ENCODE assay signal across 28 cellular contexts in the genomic region with DNA sequence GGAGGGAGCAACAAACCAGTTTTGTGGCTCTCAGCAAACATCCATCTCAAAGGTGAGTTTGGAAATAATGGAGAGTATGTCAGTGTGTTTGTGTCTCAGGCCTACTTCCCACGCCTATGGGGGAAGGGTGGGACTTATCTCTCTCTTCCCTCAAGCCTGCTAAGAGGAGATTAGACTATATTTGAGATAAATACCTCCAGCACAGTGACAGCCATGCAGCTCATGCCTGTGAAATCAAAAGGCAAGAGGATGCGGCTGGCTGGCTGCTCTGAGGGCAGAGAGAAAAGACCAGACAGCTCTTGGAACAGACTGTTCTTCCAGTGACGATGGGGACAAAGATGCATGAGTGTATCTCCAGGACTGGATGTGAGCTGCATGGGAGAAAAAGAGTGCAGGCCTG.
"Had no signal": no experiment of that assay in that cellular context is flagged by ENCODE, and none has a peak within 500 bp of the region (broad histone marks: within the 10 kb centered on the region; RNA-seq: fewer than 3 reads in every experiment).

No MANE protein-coding gene starts in this region.

- ATAC-seq: activated CD4-positive, alpha-beta T cell treated with anti-CD3 and anti-CD28 coated beads for 36 hours; activated CD8-positive, alpha-beta memory T cell treated with anti-CD3 and anti-CD28 coated beads, Interleukin-2, amount 10 ng/mL, durations not matched to agents 7 days and 5 days; activated CD8-positive, alpha-beta T cell treated with anti-CD3 and anti-CD28 coated beads, Interleukin-2, amount 10 ng/mL, durations not matched to agents 7 days and 5 days; activated naive CD4-positive, alpha-beta T cell treated with anti-CD3 and anti-CD28 coated beads, Interleukin-2, amount 50 U/mL, for 72 hours; gastroesophageal sphincter; left colon; naive thymus-derived CD4-positive, alpha-beta T cell; upper lobe of right lung had no signal

- H3K9me3 Mint-ChIP-seq: activated naive CD4-positive, alpha-beta T cell treated with anti-CD3 and anti-CD28 coated beads, Interleukin-2, amount 50 U/mL, for 72 hours; activated T-helper 2 cell treated with anti-CD3 and anti-CD28 coated beads, Interferon-gamma antibody, Interleukin-2, Interleukin-4, amounts not matched to agents 10 μg/mL and 5 μg/mL and 100 μg/mL, durations not matched to agents 14 hours and 24 hours and 36 hours; mesothelial cell of epicardium had no signal

- DNase-seq: activated CD4-positive, alpha-beta T cell treated with anti-CD3 and anti-CD28 coated beads for 36 hours; activated CD4-positive, CD25-positive, alpha-beta regulatory T cell; activated CD8-positive, alpha-beta memory T cell treated with anti-CD3 and anti-CD28 coated beads, Interleukin-2, amount 10 ng/mL, durations not matched to agents 7 days and 5 days; activated CD8-positive, alpha-beta T cell treated with anti-CD3 and anti-CD28 coated beads, Interleukin-2, amount 10 ng/mL, durations not matched to agents 7 days and 5 days; activated naive CD4-positive, alpha-beta T cell; activated T-cell treated with anti-CD3 and anti-CD28 coated beads, Interleukin-2, amount 50 U/mL, for 48 hours; central memory CD4-positive, alpha-beta T cell; dermis blood vessel endothelial cell; effector CD4-positive, alpha-beta T cell; head of caudate nucleus; hippocampal formation; kidney; left colon; mammary epithelial cell; naive thymus-derived CD4-positive, alpha-beta T cell; ovary; sigmoid colon; small intestine; stimulated activated CD4-positive, alpha-beta T cell treated with anti-CD3 and anti-CD28 coated beads, Interleukin-4, amount 100 ng/mL, for 24 hours; stimulated activated naive CD4-positive, alpha-beta T cell; tibial artery; upper lobe of right lung had no signal

- H3K27ac Mint-ChIP-seq: activated CD4-positive, alpha-beta T cell treated with anti-CD3 and anti-CD28 coated beads for 36 hours; activated CD8-positive, alpha-beta memory T cell treated with anti-CD3 and anti-CD28 coated beads, Interleukin-2, amount 10 ng/mL, durations not matched to agents 7 days and 5 days; activated CD8-positive, alpha-beta T cell treated with anti-CD3 and anti-CD28 coated beads, Interleukin-2, amount 10 ng/mL, durations not matched to agents 7 days and 5 days; activated naive CD4-positive, alpha-beta T cell treated with anti-CD3 and anti-CD28 coated beads, Interleukin-2, amount 50 U/mL, for 72 hours; activated T-helper 2 cell treated with anti-CD3 and anti-CD28 coated beads, Interferon-gamma antibody, Interleukin-2, Interleukin-4, amounts not matched to agents 10 μg/mL and 5 μg/mL and 100 μg/mL, durations not matched to agents 14 hours and 24 hours and 36 hours; mesothelial cell of epicardium had no signal

- H3K4me3 Mint-ChIP-seq: activated CD4-positive, alpha-beta T cell treated with anti-CD3 and anti-CD28 coated beads for 36 hours; activated CD8-positive, alpha-beta memory T cell treated with anti-CD3 and anti-CD28 coated beads, Interleukin-2, amount 10 ng/mL, durations not matched to agents 7 days and 5 days; activated CD8-positive, alpha-beta T cell treated with anti-CD3 and anti-CD28 coated beads, Interleukin-2, amount 10 ng/mL, durations not matched to agents 7 days and 5 days; mesothelial cell of epicardium; naive thymus-derived CD4-positive, alpha-beta T cell had no signal

- FAIRE-seq: colon, endometrium, kidney, small intestine had no signal

- H3K36me3 Mint-ChIP-seq: activated CD8-positive, alpha-beta memory T cell treated with anti-CD3 and anti-CD28 coated beads, Interleukin-2, amount 10 ng/mL, durations not matched to agents 7 days and 5 days; activated naive CD4-positive, alpha-beta T cell treated with anti-CD3 and anti-CD28 coated beads, Interleukin-2, amount 50 U/mL, for 72 hours; mesothelial cell of epicardium; naive thymus-derived CD4-positive, alpha-beta T cell had no signal
